4 cellular contexts compared by ENCODE assay signal in the genomic region with DNA sequence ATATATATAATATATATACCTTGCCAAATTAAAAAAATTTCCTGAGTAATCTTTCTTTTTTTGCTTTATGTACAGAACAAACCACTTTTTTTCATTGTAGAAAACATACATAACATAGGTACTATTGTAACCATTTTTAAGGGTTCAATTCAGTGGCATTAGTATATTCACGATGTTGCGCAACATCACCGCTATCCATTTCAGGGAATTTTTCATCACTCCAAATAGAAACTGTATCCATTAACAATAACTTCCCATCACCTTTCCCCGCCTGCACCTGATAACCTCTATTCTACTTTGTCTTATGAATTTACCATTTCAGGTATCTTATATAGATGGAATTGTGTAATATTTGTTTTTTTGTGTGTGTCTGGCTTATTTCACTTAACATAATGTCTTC.
A peak's percentile ranks its signal among the peaks of the same experiment; 100 is the strongest.
TF ChIP-seq lines count a peak whose summit lies in the region.

No MANE protein-coding gene starts in this region.

TF ChIP-seq in A549, 52 proteins besides CTCF, POLR2A, EP300 and RAD21:
- TF ChIP-seq CEBPB (IDR thresholded peaks at IDR 0.05) (peak; percentile 88 to 91), RFX5 (IDR thresholded peaks at IDR 0.05) (no peak)

TF ChIP-seq in HCT116, 20 proteins besides CTCF, POLR2A, EP300 and RAD21:
- TF ChIP-seq CEBPB (IDR thresholded peaks at IDR 0.05; ENCODE audit: low read depth) = peak; percentile 51; the same call in 1 of the 2 replicates
- no peak for TF ChIP-seq SP1 (IDR thresholded peaks at IDR 0.05; ENCODE audit: low read depth)

TF ChIP-seq in Ishikawa, 13 proteins besides CTCF, POLR2A, EP300 and RAD21:
- TF ChIP-seq CEBPB (IDR thresholded peaks at IDR 0.05) (peak; percentile 93), NFIC (IDR thresholded peaks at IDR 0.05) (no peak)

TF ChIP-seq in H1, 55 proteins besides CTCF, POLR2A, EP300 and RAD21:
- no peak for TF ChIP-seq GABPA (IDR thresholded peaks at IDR 0.05; ENCODE audit: borderline replicate concordance, insufficient read depth, low read length)
- TF ChIP-seq RFX5 (IDR thresholded peaks at IDR 0.05; ENCODE audit: borderline replicate concordance, low read depth, low read length) = no peak
- TF ChIP-seq, protein P1, sequence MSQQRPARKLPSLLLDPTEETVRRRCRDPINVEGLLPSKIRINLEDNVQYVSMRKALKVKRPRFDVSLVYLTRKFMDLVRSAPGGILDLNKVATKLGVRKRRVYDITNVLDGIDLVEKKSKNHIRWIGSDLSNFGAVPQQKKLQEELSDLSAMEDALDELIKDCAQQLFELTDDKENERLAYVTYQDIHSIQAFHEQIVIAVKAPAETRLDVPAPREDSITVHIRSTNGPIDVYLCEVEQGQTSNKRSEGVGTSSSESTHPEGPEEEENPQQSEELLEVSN (IDR thresholded peaks at IDR 0.05) = no peak
- no peak for TF ChIP-seq SAP30 (IDR thresholded peaks at IDR 0.05; ENCODE audit: insufficient read depth, insufficient replicate concordance, low read length)
- TF ChIP-seq CEBPB (IDR thresholded peaks at IDR 0.05; ENCODE audit: low read depth, low read length) = peak; percentile 99
